36 cellular contexts compared by ENCODE assay signal in genomic region chr5:6810641-6811405, GRCh38.
"Had no signal": no experiment of that assay in that cellular context is flagged by ENCODE, and none has a peak within 500 bp of the region (broad histone marks: within the 10 kb centered on the region; RNA-seq: fewer than 3 reads in every experiment).

No MANE protein-coding gene starts in this region.

- H3K27me3 Mint-ChIP-seq: dendritic cell treated with granulocyte-macrophage colony-stimulating factor and Interleukin-4, amounts not matched to agents 40 ng/mL and 50 ng/mL, for 4 days had no signal

- H3K4me3 ChIP-seq: coronary artery, dorsolateral prefrontal cortex, gastrocnemius medialis, heart left ventricle had no signal

- H3K36me3 Mint-ChIP-seq: activated CD8-positive, alpha-beta memory T cell treated with anti-CD3 and anti-CD28 coated beads, Interleukin-2, amount 10 ng/mL, durations not matched to agents 7 days and 5 days; activated naive CD8-positive, alpha-beta T cell treated with anti-CD3 and anti-CD28 coated beads, Interleukin-2, amount 10 ng/mL, durations not matched to agents 7 days and 5 days had no signal

- H3K4me3 Mint-ChIP-seq: activated CD4-positive, alpha-beta memory T cell treated with anti-CD3 and anti-CD28 coated beads, Interleukin-2, amount 10 ng/mL, durations not matched to agents 7 days and 5 days; activated CD4-positive, alpha-beta T cell treated with anti-CD3 and anti-CD28 coated beads for 36 hours; activated CD4-positive, alpha-beta T cell treated with anti-CD3 and anti-CD28 coated beads, Interleukin-2, amount 10 ng/mL, durations not matched to agents 24 days and 14 days; activated CD8-positive, alpha-beta memory T cell treated with anti-CD3 and anti-CD28 coated beads, Interleukin-2, amount 10 ng/mL, durations not matched to agents 7 days and 5 days; activated naive CD4-positive, alpha-beta T cell treated with anti-CD3 and anti-CD28 coated beads for 36 hours; activated naive CD8-positive, alpha-beta T cell treated with anti-CD3 and anti-CD28 coated beads, Interleukin-2, amount 10 ng/mL, durations not matched to agents 7 days and 5 days; activated T-helper 1 cell treated with anti-CD3 and anti-CD28 coated beads, Interleukin-12 subunit alpha, Interleukin-12 subunit beta, Interleukin-2, Interleukin-4 antibody, amounts not matched to agents 30 ng/mL and 10 ng/mL and 1 ng/mL, durations not matched to agents 14 hours and 24 hours and 36 hours; central memory CD8-positive, alpha-beta T cell; dendritic cell treated with granulocyte-macrophage colony-stimulating factor and Interleukin-4, amounts not matched to agents 40 ng/mL and 50 ng/mL, for 4 days; endodermal cell; T-helper 17 cell; T-helper 2 cell treated with Interferon-gamma antibody and Interleukin-4, amounts not matched to agents 5 μg/mL and 100 μg/mL, for 36 hours had no signal

- H3K9me3 ChIP-seq: gastrocnemius medialis had no signal

- H3K4me1 ChIP-seq: foreskin keratinocyte, heart left ventricle had no signal

- H3K27ac Mint-ChIP-seq: activated CD4-positive, alpha-beta memory T cell treated with anti-CD3 and anti-CD28 coated beads, Interleukin-2, amount 10 ng/mL, durations not matched to agents 7 days and 5 days; activated CD4-positive, alpha-beta T cell treated with anti-CD3 and anti-CD28 coated beads for 36 hours; activated CD4-positive, alpha-beta T cell treated with anti-CD3 and anti-CD28 coated beads, Interleukin-2, amount 10 ng/mL, durations not matched to agents 24 days and 14 days; activated CD8-positive, alpha-beta memory T cell treated with anti-CD3 and anti-CD28 coated beads, Interleukin-2, amount 10 ng/mL, durations not matched to agents 7 days and 5 days; activated naive CD4-positive, alpha-beta T cell treated with anti-CD3 and anti-CD28 coated beads for 36 hours; activated naive CD4-positive, alpha-beta T cell treated with anti-CD3 and anti-CD28 coated beads, Interleukin-2, amount 50 U/mL, for 72 hours; activated naive CD8-positive, alpha-beta T cell treated with anti-CD3 and anti-CD28 coated beads, Interleukin-2, amount 10 ng/mL, durations not matched to agents 7 days and 5 days; activated T-helper 1 cell treated with anti-CD3 and anti-CD28 coated beads, Interleukin-12 subunit alpha, Interleukin-12 subunit beta, Interleukin-2, Interleukin-4 antibody, amounts not matched to agents 30 ng/mL and 10 ng/mL and 1 ng/mL, durations not matched to agents 14 hours and 24 hours and 36 hours; activated T-helper 2 cell treated with anti-CD3 and anti-CD28 coated beads, Interferon-gamma antibody, Interleukin-2, Interleukin-4, amounts not matched to agents 10 μg/mL and 5 μg/mL and 100 μg/mL, durations not matched to agents 14 hours and 24 hours and 36 hours; dendritic cell treated with granulocyte-macrophage colony-stimulating factor and Interleukin-4, amounts not matched to agents 40 ng/mL and 50 ng/mL, for 4 days; endodermal cell; T-helper 17 cell; T-helper 2 cell treated with Interferon-gamma antibody and Interleukin-4, amounts not matched to agents 5 μg/mL and 100 μg/mL, for 36 hours had no signal

- H3K27me3 ChIP-seq: brain microvascular endothelial cell, dorsolateral prefrontal cortex, foreskin keratinocyte, gastrocnemius medialis, heart left ventricle had no signal

- DNase-seq: activated CD4-positive, alpha-beta memory T cell treated with anti-CD3 and anti-CD28 coated beads, Interleukin-2, amount 10 ng/mL, durations not matched to agents 7 days and 5 days; activated CD4-positive, alpha-beta T cell treated with anti-CD3 and anti-CD28 coated beads for 36 hours; activated CD4-positive, alpha-beta T cell treated with anti-CD3 and anti-CD28 coated beads, Interleukin-2, amount 10 ng/mL, durations not matched to agents 24 days and 14 days; activated CD4-positive, alpha-beta T cell treated with anti-CD3 and anti-CD28 coated beads, Interleukin-2, amount 50 U/mL, for 4 hours; activated CD4-positive, CD25-positive, alpha-beta regulatory T cell; activated CD4-positive, CD25-positive, alpha-beta regulatory T cell treated with anti-CD3 and anti-CD28 coated beads, Interleukin-2, amount 50 U/mL, for 72 hours; activated CD8-positive, alpha-beta memory T cell treated with anti-CD3 and anti-CD28 coated beads, Interleukin-2, amount 10 ng/mL, durations not matched to agents 7 days and 5 days; activated CD8-positive, alpha-beta memory T cell treated with anti-CD3 and anti-CD28 coated beads, Interleukin-2, amount 50 U/mL, for 4 hours; activated effector memory CD4-positive, alpha-beta T cell treated with anti-CD3 and anti-CD28 coated beads, Interleukin-2, amount 50 U/mL, for 16 hours; activated naive CD4-positive, alpha-beta T cell treated with anti-CD3 and anti-CD28 coated beads for 36 hours; activated naive CD8-positive, alpha-beta T cell treated with anti-CD3 and anti-CD28 coated beads, Interleukin-2, amount 10 ng/mL, durations not matched to agents 7 days and 5 days; activated T-cell treated with anti-CD3 and anti-CD28 coated beads, Interleukin-2, amount 50 U/mL, for 1 hour; activated T-cell treated with anti-CD3 and anti-CD28 coated beads, Interleukin-2, amount 50 U/mL, for 48 hours; amniotic stem cell; anterior cingulate cortex; brain microvascular endothelial cell; dorsolateral prefrontal cortex; effector memory CD4-positive, alpha-beta T cell; endodermal cell; foreskin keratinocyte; gastrocnemius medialis; glutamatergic neuron; heart left ventricle; T-helper 1 cell; T-helper 17 cell; T1000 had no signal

- H3K36me3 ChIP-seq: brain microvascular endothelial cell, gastrocnemius medialis, heart left ventricle had no signal

- H3K27ac ChIP-seq: brain microvascular endothelial cell, coronary artery, dorsolateral prefrontal cortex, foreskin keratinocyte, gastrocnemius medialis, heart left ventricle had no signal

- H3K4me1 Mint-ChIP-seq: activated CD4-positive, alpha-beta memory T cell treated with anti-CD3 and anti-CD28 coated beads, Interleukin-2, amount 10 ng/mL, durations not matched to agents 7 days and 5 days; activated CD4-positive, alpha-beta T cell treated with anti-CD3 and anti-CD28 coated beads for 36 hours; activated CD4-positive, alpha-beta T cell treated with anti-CD3 and anti-CD28 coated beads, Interleukin-2, amount 10 ng/mL, durations not matched to agents 24 days and 14 days; activated CD8-positive, alpha-beta memory T cell treated with anti-CD3 and anti-CD28 coated beads, Interleukin-2, amount 10 ng/mL, durations not matched to agents 7 days and 5 days; activated naive CD8-positive, alpha-beta T cell treated with anti-CD3 and anti-CD28 coated beads, Interleukin-2, amount 10 ng/mL, durations not matched to agents 7 days and 5 days; central memory CD8-positive, alpha-beta T cell; T-helper 17 cell had no signal

- H3K9me3 Mint-ChIP-seq: activated CD4-positive, alpha-beta memory T cell treated with anti-CD3 and anti-CD28 coated beads, Interleukin-2, amount 10 ng/mL, durations not matched to agents 7 days and 5 days; activated CD4-positive, alpha-beta T cell treated with anti-CD3 and anti-CD28 coated beads, Interleukin-2, amount 10 ng/mL, durations not matched to agents 24 days and 14 days; activated T-helper 2 cell treated with anti-CD3 and anti-CD28 coated beads, Interferon-gamma antibody, Interleukin-2, Interleukin-4, amounts not matched to agents 10 μg/mL and 5 μg/mL and 100 μg/mL, durations not matched to agents 14 hours and 24 hours and 36 hours; T-helper 2 cell treated with Interferon-gamma antibody and Interleukin-4, amounts not matched to agents 5 μg/mL and 100 μg/mL, for 36 hours had no signal

- FAIRE-seq: astrocyte, bronchial epithelial cell had no signal

- ATAC-seq: activated CD4-positive, alpha-beta T cell treated with anti-CD3 and anti-CD28 coated beads for 36 hours; activated CD8-positive, alpha-beta memory T cell treated with anti-CD3 and anti-CD28 coated beads, Interleukin-2, amount 10 ng/mL, durations not matched to agents 7 days and 5 days; activated naive CD4-positive, alpha-beta T cell treated with anti-CD3 and anti-CD28 coated beads, Interleukin-2, amount 50 U/mL, for 72 hours; esophagus mucosa; foreskin keratinocyte; gastrocnemius medialis; heart left ventricle; T-helper 17 cell had no signal
